ENCODE assay signal across 1 cellular context in genomic region chr5:73625314-73625904, GRCh38.
TF ChIP-seq lines count a peak whose summit lies in the region.

No MANE protein-coding gene starts in this region.

TF ChIP-seq in SK-N-SH, 30 proteins besides CTCF, POLR2A, EP300 and RAD21 (continued from another document):
- TF ChIP-seq SIN3A (IDR thresholded peaks at IDR 0.05; ENCODE audit: borderline replicate concordance, low read depth, low read length) = no peak
- TF ChIP-seq TAF1 (IDR thresholded peaks at IDR 0.05; ENCODE audit: borderline replicate concordance, low read depth, low read length) = no peak
- TF ChIP-seq MAX (IDR thresholded peaks at IDR 0.05; ENCODE audit: low read depth) = no peak
- TF ChIP-seq TEAD4 (IDR thresholded peaks at IDR 0.05; ENCODE audit: borderline replicate concordance, insufficient read depth) = no peak
- no peak for TF ChIP-seq FOSL2 (IDR thresholded peaks at IDR 0.05; ENCODE audit: borderline replicate concordance, low read depth)
- TF ChIP-seq RCOR1 (IDR thresholded peaks at IDR 0.05; ENCODE audit: low read length) = no peak
